17 cellular contexts compared by ENCODE assay signal in genomic region chr6:38336922-38337321, GRCh38.
DNase-seq lines count a peak whose midpoint lies in the region; ATAC-seq, FAIRE-seq and TF ChIP-seq lines count a peak whose summit lies in the region.
"Had no signal": no experiment of that assay in that cellular context is flagged by ENCODE, and none has a peak within 500 bp of the region (broad histone marks: within the 10 kb centered on the region; RNA-seq: fewer than 3 reads in every experiment).

No MANE protein-coding gene starts in this region.

- H3K4me1 Mint-ChIP-seq in natural killer cell = peaks cover 24 to 31% of the 10 kb centered on the region in 2 donors
- peaks cover 18 to 19% of the 10 kb centered on the region in 2 donors for H3K4me1 Mint-ChIP-seq in natural killer cell treated with Interleukin-12 subunit alpha and Interleukin-12 subunit beta and Interleukin-15 and Interleukin-18, amount 100 ng/mL, for 72 hours (ENCODE audit: low read depth in 2 of 2)
- peaks cover 19% of the 10 kb centered on the region for H3K4me1 Mint-ChIP-seq in astrocyte (ENCODE audit: low read depth, unreplicated experiment)
- H3K4me1 Mint-ChIP-seq in activated T-cell treated with anti-CD3 and anti-CD28 coated beads, Interleukin-2, amount 50 U/mL, for 4 hours (ENCODE audit: low read depth) = no peaks in the 10 kb centered on the region

- H3K4me3 ChIP-seq in astrocyte (ENCODE audit: insufficient read depth, low read depth, low read length) (no peak overlapping the region), fibroblast of villous mesenchyme (ENCODE audit: low read depth, low read length) (no peak overlapping the region), smooth muscle cell (no peak overlapping the region)
- H3K4me3 ChIP-seq: BLaER1 had no signal

- H3K4me3 Mint-ChIP-seq in natural killer cell (peak overlapping the region; percentile 25), astrocyte (ENCODE audit: unreplicated experiment) (no peak overlapping the region)
- H3K4me3 Mint-ChIP-seq in natural killer cell treated with Interleukin-12 subunit alpha and Interleukin-12 subunit beta and Interleukin-15 and Interleukin-18, amount 100 ng/mL, for 72 hours = no peak overlapping the region
- H3K4me3 Mint-ChIP-seq in activated T-cell treated with anti-CD3 and anti-CD28 coated beads, Interleukin-2, amount 50 U/mL, for 4 hours = no peak overlapping the region
- H3K4me3 Mint-ChIP-seq: CD8-positive, alpha-beta memory T cell; H9 had no signal

- no peaks in the 10 kb centered on the region for H3K79me2 ChIP-seq in astrocyte (ENCODE audit: insufficient read depth, low read length)
- H3K79me2 ChIP-seq in smooth muscle cell (ENCODE audit: low read depth) = no peaks in the 10 kb centered on the region

- peak; percentile 38 to 92 (median 43) for ATAC-seq in natural killer cell
- ATAC-seq in natural killer cell treated with Interleukin-12 subunit alpha and Interleukin-12 subunit beta and Interleukin-15 and Interleukin-18, amount 100 ng/mL, for 72 hours = no peak
- ATAC-seq in activated T-cell treated with anti-CD3 and anti-CD28 coated beads, Interleukin-2, amount 50 U/mL, for 4 hours = no peak

- no peaks in the 10 kb centered on the region for H3K36me3 Mint-ChIP-seq in natural killer cell
- peaks cover 22% of the 10 kb centered on the region for H3K36me3 Mint-ChIP-seq in natural killer cell treated with Interleukin-12 subunit alpha and Interleukin-12 subunit beta and Interleukin-15 and Interleukin-18, amount 100 ng/mL, for 72 hours
- peaks cover 8% of the 10 kb centered on the region for H3K36me3 Mint-ChIP-seq in astrocyte (ENCODE audit: low read depth, unreplicated experiment)
- H3K36me3 Mint-ChIP-seq in activated T-cell treated with anti-CD3 and anti-CD28 coated beads, Interleukin-2, amount 50 U/mL, for 4 hours (ENCODE audit: insufficient read depth) = peaks cover 43% of the 10 kb centered on the region

- H3K27me3 ChIP-seq in astrocyte (ENCODE audit: insufficient read depth, low read length) = no peaks in the 10 kb centered on the region
- no peaks in the 10 kb centered on the region for H3K27me3 ChIP-seq in smooth muscle cell (ENCODE audit: low read depth)
- H3K27me3 ChIP-seq: BLaER1 had no signal

- no peak overlapping the region for H3K4me2 ChIP-seq in astrocyte (ENCODE audit: low read length)
- no peak overlapping the region for H3K4me2 ChIP-seq in smooth muscle cell
- H3K4me2 ChIP-seq: BLaER1 had no signal

- H3K9me3 ChIP-seq in astrocyte (ENCODE audit: insufficient read depth, low read depth, low read length) (peaks cover 2% of the 10 kb centered on the region), smooth muscle cell (replicated peaks; ENCODE audit: low read depth) (no peaks in the 10 kb centered on the region)

- intact Hi-C loops in natural killer cell (cut with micrococcal nuclease) = no loop called here

- H3K4me1 ChIP-seq in astrocyte (ENCODE audit: insufficient read depth, low read length) = peaks cover 3% of the 10 kb centered on the region
- H3K4me1 ChIP-seq in smooth muscle cell (ENCODE audit: low read depth) = peaks cover 4% of the 10 kb centered on the region
- H3K4me1 ChIP-seq: BLaER1 had no signal

- H3K27ac Mint-ChIP-seq in natural killer cell = peak overlapping the region; percentile 70 to 73
- H3K27ac Mint-ChIP-seq in natural killer cell treated with Interleukin-12 subunit alpha and Interleukin-12 subunit beta and Interleukin-15 and Interleukin-18, amount 100 ng/mL, for 72 hours = peak overlapping the region in 1 of 2 donors; percentile 1
- H3K27ac Mint-ChIP-seq in astrocyte (ENCODE audit: unreplicated experiment) = peak overlapping the region; percentile 95

- WGBS in smooth muscle cell (ENCODE audit: low lambda C conversion rate) = 58% methylated on average over 1 of the region's 1 CpG

- H3K27ac ChIP-seq in astrocyte (ENCODE audit: low read depth, low read length) (no peak overlapping the region), smooth muscle cell (ENCODE audit: low read depth) (peak overlapping the region; percentile 49)
- H3K27ac ChIP-seq: 22Rv1, BLaER1, HL-60 had no signal

- H3K9me3 Mint-ChIP-seq in natural killer cell (peaks cover 2 to 6% of the 10 kb centered on the region in 2 donors), astrocyte (ENCODE audit: unreplicated experiment) (peaks cover 3% of the 10 kb centered on the region)
- peaks cover 6% of the 10 kb centered on the region for H3K9me3 Mint-ChIP-seq in natural killer cell treated with Interleukin-12 subunit alpha and Interleukin-12 subunit beta and Interleukin-15 and Interleukin-18, amount 100 ng/mL, for 72 hours
- peaks cover 8% of the 10 kb centered on the region for H3K9me3 Mint-ChIP-seq in activated T-cell treated with anti-CD3 and anti-CD28 coated beads, Interleukin-2, amount 50 U/mL, for 4 hours

- FAIRE-seq in astrocyte (lab: Jason Lieb, UNC) = no peak
- FAIRE-seq: GM19239 had no signal

- no peak for TF ChIP-seq CTCF in natural killer cell (IDR thresholded peaks at IDR 0.05)
- no peak for TF ChIP-seq CTCF in astrocyte (IDR thresholded peaks at IDR 0.05; ENCODE audit: insufficient read depth, low read depth, low read length)
- no peak for TF ChIP-seq CTCF in fibroblast of villous mesenchyme (IDR thresholded peaks at IDR 0.05; ENCODE audit: insufficient read depth, low read depth, low read length)
- no peak for TF ChIP-seq CTCF in smooth muscle cell (IDR thresholded peaks at IDR 0.05; ENCODE audit: borderline replicate concordance, insufficient read depth, poor library complexity, severe bottlenecking)

- no peaks in the 10 kb centered on the region for H3K27me3 Mint-ChIP-seq in natural killer cell (ENCODE audit: low read depth in 2 of 2)
- H3K27me3 Mint-ChIP-seq in natural killer cell treated with Interleukin-12 subunit alpha and Interleukin-12 subunit beta and Interleukin-15 and Interleukin-18, amount 100 ng/mL, for 72 hours = no peaks in the 10 kb centered on the region
- no peaks in the 10 kb centered on the region for H3K27me3 Mint-ChIP-seq in astrocyte (ENCODE audit: low read depth, unreplicated experiment)
- H3K27me3 Mint-ChIP-seq in activated T-cell treated with anti-CD3 and anti-CD28 coated beads, Interleukin-2, amount 50 U/mL, for 4 hours (ENCODE audit: low read depth) = no peaks in the 10 kb centered on the region
- H3K27me3 Mint-ChIP-seq: CD8-positive, alpha-beta memory T cell had no signal

- no peaks in the 10 kb centered on the region for H3F3A ChIP-seq in smooth muscle cell (ENCODE audit: low read depth)

- DNase-seq in natural killer cell (no peak), astrocyte (ENCODE audit: low read depth) (no peak), fibroblast of villous mesenchyme (ENCODE audit: low read depth) (peak; percentile 13), smooth muscle cell (lab: John Stamatoyannopoulos, UW; ENCODE audit: unreplicated experiment) (no peak), NCI-H446 treated with DMSO at 0.1 percent for 48 hours (lab: John Stamatoyannopoulos, UW) (no peak), SHP77 (lab: John Stamatoyannopoulos, UW) (no peak)
- no peak for DNase-seq in natural killer cell treated with Interleukin-12 subunit alpha and Interleukin-12 subunit beta and Interleukin-15 and Interleukin-18, amount 100 ng/mL, for 72 hours (ENCODE audit: low spot score)
- DNase-seq in activated T-cell treated with anti-CD3 and anti-CD28 coated beads, Interleukin-2, amount 50 U/mL, for 4 hours = no peak
- DNase-seq: AML-193; CD8-positive, alpha-beta memory T cell; DMS 273 treated with DMSO at 0.1 percent for 48 hours; GOT3; H9 had no signal

- H3K9ac ChIP-seq in astrocyte (ENCODE audit: low read length) = no peak overlapping the region
- no peak overlapping the region for H3K9ac ChIP-seq in smooth muscle cell (ENCODE audit: low read depth)
- H3K9ac ChIP-seq: BLaER1 had no signal

- H4K20me1 ChIP-seq in astrocyte (ENCODE audit: insufficient read depth, low read length) = no peaks in the 10 kb centered on the region
- H4K20me1 ChIP-seq in smooth muscle cell (ENCODE audit: low read depth) = no peaks in the 10 kb centered on the region
- H4K20me1 ChIP-seq: BLaER1 had no signal

- H2AFZ ChIP-seq in astrocyte (ENCODE audit: low read depth, low read length) (no peak overlapping the region), smooth muscle cell (ENCODE audit: low read depth) (no peak overlapping the region)

- no peaks in the 10 kb centered on the region for H3K36me3 ChIP-seq in astrocyte (ENCODE audit: insufficient read depth, low read length)
- no peaks in the 10 kb centered on the region for H3K36me3 ChIP-seq in smooth muscle cell (ENCODE audit: low read depth)
- H3K36me3 ChIP-seq: BLaER1 had no signal

Comparison
In these comparisons a context has a peak if more than half of its experiments do, and no peak if none do; other contexts are left out.
1. ATAC-seq: peak in natural killer cell (3 of 3); none in natural killer cell treated with Interleukin-12 subunit alpha and Interleukin-12 subunit beta and Interleukin-15 and Interleukin-18, amount 100 ng/mL, for 72 hours (0 of 2) and activated T-cell treated with anti-CD3 and anti-CD28 coated beads, Interleukin-2, amount 50 U/mL, for 4 hours (0 of 2).